Comparison of ENCODE assay signal across 8 cellular contexts in genomic region chr17:49576121-49576905, GRCh38. TPM values are rescaled to one million over a fixed set of nuclear protein-coding genes. Genes with fewer than 3 reads are reported as not detected.
DNase-seq lines count a peak whose midpoint lies in the region; ATAC-seq and TF ChIP-seq lines count a peak whose summit lies in the region.

No MANE protein-coding gene starts in this region.

- peaks cover 12% of the 10 kb centered on the region for H3K4me1 ChIP-seq in CD8-positive, alpha-beta memory T cell (ENCODE audit: insufficient read depth, low read length)
- H3K4me1 ChIP-seq in adrenal gland (replicated peaks in 1 of 2), result peaks cover 4 to 9% of the 10 kb centered on the region in 2 donors
- peaks cover 20% of the 10 kb centered on the region for H3K4me1 ChIP-seq in rectal smooth muscle tissue (ENCODE audit: control insufficient read depth, insufficient read depth, low read length)

- H3K9me3 ChIP-seq in CD8-positive, alpha-beta memory T cell (ENCODE audit: low read length), result no peaks in the 10 kb centered on the region
- H3K9me3 ChIP-seq in adrenal gland (replicated peaks in 1 of 3), result no peaks in the 10 kb centered on the region

- CTCF ChIA-PET in CD8-positive, alpha-beta memory T cell (lab: Charles Lee), result interaction anchor here (0.9 to 1.7 kb wide), 5 partner anchors 11 to 420 kb away, joined by 3 to 9 read pairs (median 4); no protein-coding TSS in a partner anchor

- intact Hi-C loops in adrenal gland (cut with DNase I), result loop anchor here (10.0 kb wide), 2 partner anchors 278 to 418 kb away; partner anchors contain the start of gene DLX3 (in 1 of the 2)
- intact Hi-C loops in left ventricle myocardium superior (cut with micrococcal nuclease), result no loop called here

- H3K9me3 Mint-ChIP-seq in CD8-positive, alpha-beta memory T cell, result no peaks in the 10 kb centered on the region

- peaks cover 0 to 21% (median 7%) of the 10 kb centered on the region in 3 donors for H3K4me1 Mint-ChIP-seq in CD8-positive, alpha-beta memory T cell

- 1 to 3% (median 1%) methylated on average over 9 to 62 of the region's 62 CpGs for WGBS in adrenal gland, 4 donors

- H3K27ac ChIP-seq in CD8-positive, alpha-beta memory T cell (ENCODE audit: low read depth, low read length), result no peak overlapping the region
- H3K27ac ChIP-seq in adrenal gland, result peak overlapping the region in 2 of 5 donors; percentile 38 to 45
- peak overlapping the region; percentile 89 for H3K27ac ChIP-seq in rectal smooth muscle tissue (ENCODE audit: low read depth, low read length)

- no peak for TF ChIP-seq POLR2A in adrenal gland (IDR thresholded peaks at IDR 0.05)

- H3K27ac Mint-ChIP-seq in CD8-positive, alpha-beta memory T cell, result no peak overlapping the region

- peaks cover 23% of the 10 kb centered on the region for H3K27me3 ChIP-seq in CD8-positive, alpha-beta memory T cell (ENCODE audit: insufficient read depth, low read length, poor library complexity, severe bottlenecking)
- H3K27me3 ChIP-seq in adrenal gland (peaks cover 6% of the 10 kb centered on the region), rectal smooth muscle tissue (ENCODE audit: control insufficient read depth, insufficient read depth, low read length) (peaks cover 2% of the 10 kb centered on the region)

- POLR2A ChIA-PET in CD8-positive, alpha-beta memory T cell (lab: Charles Lee), result no interaction called here

- H3K36me3 Mint-ChIP-seq in CD8-positive, alpha-beta memory T cell, result no peaks in the 10 kb centered on the region

- H3K4me3 Mint-ChIP-seq in CD8-positive, alpha-beta memory T cell, result peak overlapping the region in 6 of 7 donors; percentile 53 to 88 (median 67)

- no peak for TF ChIP-seq CTCF in adrenal gland (IDR thresholded peaks at IDR 0.05)

- H3K4me3 ChIP-seq in CD8-positive, alpha-beta memory T cell (ENCODE audit: low read length), result peak overlapping the region; percentile 34
- H3K4me3 ChIP-seq in adrenal gland (peak overlapping the region in 3 of 4 donors; percentile 7 to 68 (median 11)), rectal smooth muscle tissue (ENCODE audit: low read length) (peak overlapping the region; percentile 61)

- DNase-seq in CD8-positive, alpha-beta memory T cell, result no peak
- DNase-seq in HuH-7.5 (ENCODE audit: low spot score), result peak; percentile 67
- DNase-seq in adrenal gland, result peak in 2 of 7 donors; percentile 27
- DNase-seq in left ventricle myocardium superior, result peak; percentile 75
- DNase-seq in stimulated activated CD4-positive, alpha-beta T cell treated with anti-CD3 and anti-CD28 coated beads, Interleukin-12 subunit alpha, Interleukin-12 subunit beta, amount 100 ng/mL, for 4 hours, result no peak
- no peak for DNase-seq in activated CD4-positive, alpha-beta T cell treated with anti-CD3 and anti-CD28 coated beads, Interleukin-2, amount 50 U/mL, for 48 hours

- H3K27me3 Mint-ChIP-seq in CD8-positive, alpha-beta memory T cell, result peaks cover 47 to 49% of the 10 kb centered on the region in 2 donors

- H3K36me3 ChIP-seq in CD8-positive, alpha-beta memory T cell (ENCODE audit: insufficient read depth, low read length), result no peaks in the 10 kb centered on the region
- no peaks in the 10 kb centered on the region for H3K36me3 ChIP-seq in adrenal gland (replicated peaks in 1 of 2)
- peaks cover 3% of the 10 kb centered on the region for H3K36me3 ChIP-seq in rectal smooth muscle tissue (ENCODE audit: control insufficient read depth, insufficient read depth, low read length)

- H3K9ac ChIP-seq in rectal smooth muscle tissue (ENCODE audit: low read length), result peak overlapping the region; percentile 28

- ATAC-seq in left ventricle myocardium superior (peak; percentile 75), GM19351 (IDR thresholded peaks at IDR 0.05; ENCODE audit: unreplicated experiment) (no peak)

RNA-seq across cellular contexts. Expression of gene NXPH3, which starts 0.6 kb away (rescaled TPM):
- total RNA-seq in CD8-positive, alpha-beta memory T cell, result under 1 TPM; 0.31 to 0.44 TPM
- polyA plus RNA-seq in CD8-positive, alpha-beta memory T cell, result not detected
- total RNA-seq in adrenal gland, result 1 to 10 TPM in 6 of 8 donors, under 1 TPM in 2; 0.30 to 6.1 (median 1.3) TPM
- polyA plus RNA-seq in adrenal gland, result 1 to 10 TPM in 1 of 3 donors, under 1 TPM in 2; 0.80 to 1.3 (median 0.88) TPM
- 3.4 TPM for total RNA-seq in left ventricle myocardium superior

Comparison
In these comparisons a context has a peak if more than half of its experiments do, and no peak if none do; other contexts are left out.
1. DNase-seq: peak in HuH-7.5 (single experiment) and left ventricle myocardium superior (single experiment); none in CD8-positive, alpha-beta memory T cell (0 of 5), stimulated activated CD4-positive, alpha-beta T cell treated with anti-CD3 and anti-CD28 coated beads, Interleukin-12 subunit alpha, Interleukin-12 subunit beta, amount 100 ng/mL, for 4 hours (single experiment) and activated CD4-positive, alpha-beta T cell treated with anti-CD3 and anti-CD28 coated beads, Interleukin-2, amount 50 U/mL, for 48 hours (0 of 2).
2. H3K4me3 ChIP-seq: peak in every context shown above with its lines; median percentile 61 in rectal smooth muscle tissue; 34 in CD8-positive, alpha-beta memory T cell; 11 in adrenal gland.